In genomic region chr15:45921978-45922377, GRCh38 we compare ENCODE assay signal across 17 cellular contexts.
DNase-seq lines count a peak whose midpoint lies in the region; ATAC-seq, FAIRE-seq and TF ChIP-seq lines count a peak whose summit lies in the region.
"Had no signal": no experiment of that assay in that cellular context is flagged by ENCODE, and none has a peak within 500 bp of the region (broad histone marks: within the 10 kb centered on the region; RNA-seq: fewer than 3 reads in every experiment).

No MANE protein-coding gene starts in this region.

- POLR2A ChIA-PET in Caco-2 (lab: Charles Lee) (no interaction called here), PC-3 (lab: Charles Lee; ENCODE audit: unreplicated experiment) (no interaction called here)

- H4K20me1 ChIP-seq in PC-3 (ENCODE audit: low read length) (no peaks in the 10 kb centered on the region), keratinocyte (ENCODE audit: control insufficient read depth, extremely low read depth, insufficient read depth, low read length) (no peaks in the 10 kb centered on the region)
- H4K20me1 ChIP-seq: BLaER1 had no signal

- dilution Hi-C loops in keratinocyte (cut with MboI; ENCODE audit: extremely low pct_ligation_motif_present, low sequenced_read_pairs), result no loop called here

- H3K4me2 ChIP-seq in PC-3 (ENCODE audit: low read length) (no peak overlapping the region), keratinocyte (ENCODE audit: control insufficient read depth, extremely low read depth, insufficient read depth, low read depth, low read length) (no peak overlapping the region)

- ATAC-seq in PC-3 (no peak), mucosa of descending colon (peak; percentile 41), HG03432 (IDR thresholded peaks at IDR 0.05; ENCODE audit: unreplicated experiment) (no peak)
- ATAC-seq: GM12878 had no signal

- H3K79me2 ChIP-seq in PC-3 (ENCODE audit: low read length) (no peaks in the 10 kb centered on the region), keratinocyte (ENCODE audit: control insufficient read depth, insufficient read depth, low read length) (no peaks in the 10 kb centered on the region)

- intact Hi-C loops in Caco-2 (cut with micrococcal nuclease; ENCODE audit: unreplicated experiment) (loop anchor here (1.0 kb wide), 1 partner anchor 21 kb away; no protein-coding TSS in a partner anchor), PC-3 (cut with micrococcal nuclease) (loop anchor here (2.0 kb wide), 1 partner anchor 21 kb away; no protein-coding TSS in a partner anchor), mucosa of descending colon (cut with DNase I, micrococcal nuclease) (no loop called here)

- H3K9ac ChIP-seq in PC-3 (ENCODE audit: low read length) (no peak overlapping the region), keratinocyte (ENCODE audit: control insufficient read depth, extremely low read depth, insufficient read depth, low read length) (no peak overlapping the region)
- H3K9ac ChIP-seq: BLaER1 had no signal

- CTCF ChIA-PET in Caco-2 (lab: Charles Lee) (no interaction called here), PC-3 (lab: Charles Lee) (no interaction called here)

- H3F3A ChIP-seq in PC-3 (ENCODE audit: low read length, unreplicated experiment), result no peaks in the 10 kb centered on the region

- H3K27ac ChIP-seq in PC-3 (ENCODE audit: low read length), result no peak overlapping the region
- H3K27ac ChIP-seq in keratinocyte (ENCODE audit: control insufficient read depth, insufficient read depth, low read length), result no peak overlapping the region
- H3K27ac ChIP-seq: BLaER1, HL-60 had no signal

- peaks cover 15% of the 10 kb centered on the region for H3K4me1 Mint-ChIP-seq in Caco-2 (ENCODE audit: low read depth, unreplicated experiment)
- H3K4me1 Mint-ChIP-seq: CD4-positive, CD25-positive, alpha-beta regulatory T cell had no signal

- FAIRE-seq in keratinocyte (lab: Jason Lieb, UNC), result no peak
- FAIRE-seq: GM12878 had no signal

- H3K36me3 ChIP-seq in Caco-2 (ENCODE audit: control insufficient read depth, insufficient read depth, low read length) (no peaks in the 10 kb centered on the region), PC-3 (ENCODE audit: low read depth, low read length) (no peaks in the 10 kb centered on the region), keratinocyte (ENCODE audit: control insufficient read depth in 2 of 2, extremely low read depth in 1 of 2, insufficient read depth in 2 of 2, low read length in 2 of 2) (no peaks in the 10 kb centered on the region), mucosa of descending colon (ENCODE audit: low read depth) (no peaks in the 10 kb centered on the region)
- H3K36me3 ChIP-seq: BLaER1 had no signal

- H3K4me3 Mint-ChIP-seq in Caco-2 (ENCODE audit: unreplicated experiment), result no peak overlapping the region
- H3K4me3 Mint-ChIP-seq: CD4-positive, CD25-positive, alpha-beta regulatory T cell; H9 had no signal

- H3K9me3 ChIP-seq in Caco-2, result peaks cover 10% of the 10 kb centered on the region
- H3K9me3 ChIP-seq in PC-3 (ENCODE audit: low read length), result no peaks in the 10 kb centered on the region
- no peaks in the 10 kb centered on the region for H3K9me3 ChIP-seq in keratinocyte (ENCODE audit: control insufficient read depth, low read depth, low read length)
- no peaks in the 10 kb centered on the region for H3K9me3 ChIP-seq in mucosa of descending colon
- H3K9me3 ChIP-seq: BLaER1 had no signal

- H3K27me3 ChIP-seq in Caco-2 (replicated peaks; ENCODE audit: control insufficient read depth, insufficient read depth, low read length), result no peaks in the 10 kb centered on the region
- no peaks in the 10 kb centered on the region for H3K27me3 ChIP-seq in PC-3 (ENCODE audit: low read length)
- H3K27me3 ChIP-seq in keratinocyte (ENCODE audit: control insufficient read depth, extremely low read depth, insufficient read depth, low read length), result no peaks in the 10 kb centered on the region
- H3K27me3 ChIP-seq: BLaER1 had no signal

- H3K27ac Mint-ChIP-seq in Caco-2 (ENCODE audit: unreplicated experiment), result peak overlapping the region; percentile 50
- H3K27ac Mint-ChIP-seq: CD4-positive, CD25-positive, alpha-beta regulatory T cell; H9 had no signal

- H3K9me1 ChIP-seq in keratinocyte (ENCODE audit: control insufficient read depth, extremely low read depth, insufficient read depth, low read length), result no peaks in the 10 kb centered on the region

- TF ChIP-seq CTCF in Caco-2 (IDR thresholded peaks at IDR 0.05; ENCODE audit: insufficient read depth in 1 of 2, low read depth in 1 of 2, low read length in 1 of 2, severe bottlenecking in 1 of 2, unreplicated experiment in 1 of 2) (no peak), PC-3 (conservative IDR thresholded peaks at IDR 0.05; ENCODE audit: low read depth, low read length) (no peak), keratinocyte (optimal IDR thresholded peaks at IDR 0.05 in 1 of 3, IDR thresholded peaks at IDR 0.05 in 1 of 3, conservative IDR thresholded peaks at IDR 0.05 in 1 of 3; ENCODE audit: extremely low read depth in 1 of 3, insufficient read depth in 2 of 3, low read length in 3 of 3) (no peak), mucosa of descending colon (IDR thresholded peaks at IDR 0.05) (no peak)

- DNase-seq in Caco-2, result no peak
- no peak for DNase-seq in PC-3
- no peak for DNase-seq in keratinocyte (ENCODE audit: low read depth, low spot score)
- no peak for DNase-seq in mucosa of descending colon
- no peak for DNase-seq in HT-29 (ENCODE audit: low spot score)
- DNase-seq in NCI-H2227 (lab: John Stamatoyannopoulos, UW; ENCODE audit: unreplicated experiment), result no peak
- DNase-seq in KG1 (lab: John Stamatoyannopoulos, UW), result no peak
- DNase-seq: 8988T; AML-193; CD4-positive, CD25-positive, alpha-beta regulatory T cell; DMS79; GOT3; H9 had no signal

- H3K4me1 ChIP-seq in Caco-2, result peaks cover 22% of the 10 kb centered on the region
- H3K4me1 ChIP-seq in PC-3 (ENCODE audit: insufficient read depth, low read length), result peaks cover 14% of the 10 kb centered on the region
- H3K4me1 ChIP-seq in keratinocyte (ENCODE audit: control insufficient read depth, extremely low read depth, insufficient read depth, low read length), result peaks cover 5% of the 10 kb centered on the region
- no peaks in the 10 kb centered on the region for H3K4me1 ChIP-seq in mucosa of descending colon (ENCODE audit: low read depth)

- H3K4me3 ChIP-seq in Caco-2 (ENCODE audit: low read depth, low read length) (no peak overlapping the region), PC-3 (ENCODE audit: low read length) (no peak overlapping the region), keratinocyte (ENCODE audit: control insufficient read depth in 2 of 3, extremely low read depth in 1 of 3, insufficient read depth in 2 of 3, low read depth in 1 of 3, low read length in 3 of 3) (no peak overlapping the region), mucosa of descending colon (no peak overlapping the region)
- H3K4me3 ChIP-seq: BLaER1, GM12878 had no signal

- H2AFZ ChIP-seq in PC-3 (ENCODE audit: low read length) (peak overlapping the region; percentile 79; the same call in 1 of the 2 replicates), keratinocyte (ENCODE audit: control insufficient read depth, low read length) (peak overlapping the region; percentile 77)

- no peaks in the 10 kb centered on the region for H3K27me3 Mint-ChIP-seq in Caco-2 (ENCODE audit: insufficient read depth, unreplicated experiment)
- H3K27me3 Mint-ChIP-seq: CD4-positive, CD25-positive, alpha-beta regulatory T cell had no signal

- no peaks in the 10 kb centered on the region for H3K9me2 ChIP-seq in PC-3 (replicated peaks; ENCODE audit: low read length)

- peaks cover 40% of the 10 kb centered on the region for H3K9me3 Mint-ChIP-seq in Caco-2 (ENCODE audit: unreplicated experiment)

- BruUV-seq in Caco-2 (replicated peaks; lab: Mats Ljungman, UMichigan) (no TSS peak), PC-3 (replicated peaks; lab: Mats Ljungman, UMichigan) (no TSS peak)

- peaks cover 8% of the 10 kb centered on the region for H3K36me3 Mint-ChIP-seq in Caco-2 (ENCODE audit: insufficient read depth, unreplicated experiment)
- H3K36me3 Mint-ChIP-seq: CD4-positive, CD25-positive, alpha-beta regulatory T cell had no signal

Comparison
In these comparisons a context has a peak if more than half of its experiments do, and no peak if none do; other contexts are left out.
1. intact Hi-C loops: an anchor here in Caco-2 (1.0 kb wide) and PC-3 (2.0 kb wide); none called in mucosa of descending colon.